In the genomic region with DNA sequence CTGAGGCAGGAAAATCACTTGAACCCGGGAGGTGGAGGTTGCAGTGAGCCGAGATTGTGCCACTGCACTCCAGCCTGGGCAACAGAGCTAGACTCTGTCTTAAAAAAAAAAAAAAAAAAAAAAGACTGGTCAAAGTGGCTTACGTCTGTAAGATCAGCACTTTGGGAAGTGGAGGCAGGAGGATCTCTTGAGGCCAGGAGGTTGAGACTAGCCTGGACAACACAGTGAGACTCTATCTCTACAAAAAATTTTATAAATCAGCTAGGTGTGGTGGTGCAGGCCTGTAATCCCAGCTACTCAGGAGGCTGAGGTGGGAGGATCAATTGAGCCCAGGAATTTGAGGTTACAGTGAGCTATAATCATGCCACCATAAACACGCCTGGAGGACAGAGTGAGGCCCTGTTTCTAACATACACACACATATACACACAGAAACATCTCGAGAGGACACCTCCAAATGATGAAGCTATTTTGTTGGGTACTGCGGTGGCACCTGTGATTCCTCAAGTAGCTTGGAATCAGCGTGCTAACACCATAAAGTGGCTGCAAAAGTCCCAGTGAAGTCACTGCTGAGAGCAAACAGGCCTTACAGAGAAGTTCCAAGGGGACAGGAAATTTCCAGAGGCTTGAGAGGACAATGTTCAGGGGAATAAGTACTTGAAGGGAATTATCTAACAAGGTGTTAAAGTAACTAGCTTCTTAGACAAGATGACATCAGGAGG, we compare ENCODE assay signal across 1 cellular context.
TF ChIP-seq lines count a peak whose summit lies in the region.

No MANE protein-coding gene starts in this region.

TF ChIP-seq in GM12878, 131 proteins besides CTCF, POLR2A, EP300 and RAD21:
- TF ChIP-seq ZNF217 (IDR thresholded peaks at IDR 0.05) (no peak), MEF2B (IDR thresholded peaks at IDR 0.05; ENCODE audit: partially characterized antibody, poor library complexity, severe bottlenecking) (no peak), RELA (IDR thresholded peaks at IDR 0.05; ENCODE audit: borderline replicate concordance, partially characterized antibody) (no peak), BCL11A (IDR thresholded peaks at IDR 0.05; ENCODE audit: low read depth, low read length) (no peak), ZZZ3 (IDR thresholded peaks at IDR 0.05; ENCODE audit: control insufficient read depth, insufficient read length, low read depth) (no peak), JUNB (IDR thresholded peaks at IDR 0.05) (no peak), NR2C2 (IDR thresholded peaks at IDR 0.05; ENCODE audit: borderline replicate concordance, control insufficient read depth, insufficient read length, low read depth) (no peak), DPF2 (IDR thresholded peaks at IDR 0.05) (no peak), FOXM1 (IDR thresholded peaks at IDR 0.05; ENCODE audit: low read depth, low read length) (no peak), YY1 (IDR thresholded peaks at IDR 0.05; ENCODE audit: low read depth, low read length) (no peak), CBFB (IDR thresholded peaks at IDR 0.05; ENCODE audit: low read depth) (no peak), NR2C1 (IDR thresholded peaks at IDR 0.05) (no peak), CBX3 (IDR thresholded peaks at IDR 0.05; ENCODE audit: borderline replicate concordance, low read depth) (no peak)
- TF ChIP-seq, protein P1, sequence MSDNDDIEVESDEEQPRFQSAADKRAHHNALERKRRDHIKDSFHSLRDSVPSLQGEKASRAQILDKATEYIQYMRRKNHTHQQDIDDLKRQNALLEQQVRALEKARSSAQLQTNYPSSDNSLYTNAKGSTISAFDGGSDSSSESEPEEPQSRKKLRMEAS (IDR thresholded peaks at IDR 0.05; ENCODE audit: low read depth, low read length), result no peak
- TF ChIP-seq, protein P2, sequence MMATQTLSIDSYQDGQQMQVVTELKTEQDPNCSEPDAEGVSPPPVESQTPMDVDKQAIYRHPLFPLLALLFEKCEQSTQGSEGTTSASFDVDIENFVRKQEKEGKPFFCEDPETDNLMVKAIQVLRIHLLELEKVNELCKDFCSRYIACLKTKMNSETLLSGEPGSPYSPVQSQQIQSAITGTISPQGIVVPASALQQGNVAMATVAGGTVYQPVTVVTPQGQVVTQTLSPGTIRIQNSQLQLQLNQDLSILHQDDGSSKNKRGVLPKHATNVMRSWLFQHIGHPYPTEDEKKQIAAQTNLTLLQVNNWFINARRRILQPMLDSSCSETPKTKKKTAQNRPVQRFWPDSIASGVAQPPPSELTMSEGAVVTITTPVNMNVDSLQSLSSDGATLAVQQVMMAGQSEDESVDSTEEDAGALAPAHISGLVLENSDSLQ (IDR thresholded peaks at IDR 0.05), result no peak
